ENCODE assay signal across 20 cellular contexts in genomic region chr12:28489256-28489655, GRCh38.
A peak's percentile ranks its signal among the peaks of the same experiment; 100 is the strongest.
DNase-seq lines count a peak whose midpoint lies in the region; ATAC-seq, FAIRE-seq and TF ChIP-seq lines count a peak whose summit lies in the region.
"Had no signal": no experiment of that assay in that cellular context is flagged by ENCODE, and none has a peak within 500 bp of the region (broad histone marks: within the 10 kb centered on the region; RNA-seq: fewer than 3 reads in every experiment).

No MANE protein-coding gene starts in this region.

- H3K9me3 ChIP-seq in skeletal muscle satellite cell (replicated peaks; ENCODE audit: low read length) (no peaks in the 10 kb centered on the region), small intestine (ENCODE audit: control insufficient read depth, low read depth) (no peaks in the 10 kb centered on the region)
- H3K9me3 ChIP-seq: adrenal gland had no signal

- peaks cover 11% of the 10 kb centered on the region for H3K4me1 ChIP-seq in skeletal muscle satellite cell (ENCODE audit: control insufficient read depth, insufficient read depth, low read length)
- no peaks in the 10 kb centered on the region for H3K4me1 ChIP-seq in small intestine (ENCODE audit: control insufficient read depth in 2 of 2, insufficient read depth in 1 of 2, low read depth in 1 of 2, low read length in 1 of 2)
- H3K4me1 ChIP-seq: adrenal gland had no signal

- no peak for ATAC-seq in HG02970 (IDR thresholded peaks at IDR 0.05; ENCODE audit: low FRiP score, unreplicated experiment)

- H3K36me3 ChIP-seq in skeletal muscle satellite cell (ENCODE audit: insufficient read depth, low read length) (no peaks in the 10 kb centered on the region), small intestine (ENCODE audit: control insufficient read depth in 2 of 2, insufficient read depth in 2 of 2, low read length in 2 of 2) (no peaks in the 10 kb centered on the region)
- H3K36me3 ChIP-seq: adrenal gland had no signal

- H3K27me3 ChIP-seq in skeletal muscle satellite cell (ENCODE audit: control insufficient read depth, insufficient read depth, low read length), result no peaks in the 10 kb centered on the region
- H3K27me3 ChIP-seq in small intestine (ENCODE audit: control insufficient read depth in 2 of 2, insufficient read depth in 2 of 2, low read length in 2 of 2), result no peaks in the 10 kb centered on the region
- H3K27me3 ChIP-seq: adrenal gland had no signal

- no peak overlapping the region for H3K9ac ChIP-seq in skeletal muscle satellite cell (ENCODE audit: low read depth, low read length)

- no peak overlapping the region for H3K27ac ChIP-seq in small intestine (ENCODE audit: low read depth in 1 of 2, low read length in 1 of 2)
- H3K27ac ChIP-seq: adrenal gland had no signal

- WGBS in small intestine, 3 donors, result 89 to 98% (median 93%) methylated on average over 2 of the region's 2 CpGs

- peak overlapping the region; percentile 12 for H3K4me2 ChIP-seq in skeletal muscle satellite cell (ENCODE audit: low read length)

- TF ChIP-seq CTCF in fibroblast of pulmonary artery (IDR thresholded peaks at IDR 0.05; ENCODE audit: low read length, missing control alignments), result no peak

- H3K4me3 ChIP-seq in fibroblast of pulmonary artery (replicated peaks; ENCODE audit: low read depth, low read length) (no peak overlapping the region), skeletal muscle satellite cell (ENCODE audit: low read length) (no peak overlapping the region), small intestine (ENCODE audit: low read depth in 1 of 2, low read length in 2 of 2) (no peak overlapping the region)
- H3K4me3 ChIP-seq: adrenal gland had no signal

- peak; percentile 53 for DNase-seq in GM03348 (ENCODE audit: low spot score)
- DNase-seq in amniotic epithelial cell (ENCODE audit: low read depth), result peak; percentile 91
- peak; percentile 53 for DNase-seq in fibroblast of pulmonary artery (ENCODE audit: low read depth)
- DNase-seq in activated CD4-positive, alpha-beta T cell treated with anti-CD3 and anti-CD28 coated beads, Interleukin-2, amount 50 U/mL, for 48 hours, result no peak
- no peak for DNase-seq in NCI-H2107 (lab: John Stamatoyannopoulos, UW)
- DNase-seq in small intestine, result no peak
- DNase-seq: activated CD4-positive, alpha-beta T cell treated with anti-CD3 and anti-CD28 coated beads, Interleukin-2, amount 10 ng/mL, durations not matched to agents 24 days and 14 days; activated CD8-positive, alpha-beta memory T cell treated with anti-CD3 and anti-CD28 coated beads, Interleukin-2, amount 50 U/mL, for 4 hours; activated effector memory CD4-positive, alpha-beta T cell treated with anti-CD3 and anti-CD28 coated beads, Interleukin-2, amount 50 U/mL, for 16 hours; adrenal gland; DMS79 treated with DMSO at 0.1 percent for 48 hours; effector CD8-positive, alpha-beta T cell; NCI-H1417 treated with DMSO at 0.1 percent for 48 hours; NCI-H2171; NCI-H748 treated with DMSO at 0.1 percent for 48 hours; SHP77 had no signal

- no peak for FAIRE-seq in small intestine (lab: Jason Lieb, UNC)
- FAIRE-seq: GM19239, H54 had no signal

Comparison
In these comparisons a context has a peak if more than half of its experiments do, and no peak if none do; other contexts are left out.
1. DNase-seq: peak in GM03348 (single experiment), amniotic epithelial cell (single experiment) and fibroblast of pulmonary artery (single experiment); none in activated CD4-positive, alpha-beta T cell treated with anti-CD3 and anti-CD28 coated beads, Interleukin-2, amount 50 U/mL, for 48 hours (0 of 2), NCI-H2107 (single experiment) and small intestine (single experiment).